In genomic region chr21:41582298-41582840, GRCh38 we compare ENCODE assay signal across 27 cellular contexts.
DNase-seq lines count a peak whose midpoint lies in the region; FAIRE-seq and TF ChIP-seq lines count a peak whose summit lies in the region.
"Had no signal": no experiment of that assay in that cellular context is flagged by ENCODE, and none has a peak within 500 bp of the region (broad histone marks: within the 10 kb centered on the region; RNA-seq: fewer than 3 reads in every experiment).

No MANE protein-coding gene starts in this region.

- H3K36me3 ChIP-seq in esophagus squamous epithelium: no peaks in the 10 kb centered on the region
- H3K36me3 ChIP-seq: neural progenitor cell, right atrium auricular region had no signal

- no peaks in the 10 kb centered on the region for H3K27me3 ChIP-seq in esophagus squamous epithelium
- H3K27me3 ChIP-seq: neural progenitor cell, right atrium auricular region had no signal

- no peak for FAIRE-seq in RCC 7860 (lab: Jason Lieb, UNC)
- FAIRE-seq: endothelial cell of umbilical vein, GM12892 had no signal

- WGBS in esophagus squamous epithelium, 2 donors: 82 to 86% methylated on average over 6 to 7 of the region's 7 CpGs

- TF ChIP-seq POLR2A in esophagus squamous epithelium (IDR thresholded peaks at IDR 0.05): no peak

- no peak overlapping the region for H3K4me3 ChIP-seq in esophagus squamous epithelium
- H3K4me3 ChIP-seq: neural progenitor cell, right atrium auricular region, SK-N-MC, smooth muscle cell had no signal

- no peak for TF ChIP-seq CTCF in esophagus squamous epithelium (IDR thresholded peaks at IDR 0.05)

- DNase-seq in activated CD8-positive, alpha-beta memory T cell treated with anti-CD3 and anti-CD28 coated beads for 24 hours: peak; percentile 32
- DNase-seq in activated CD8-positive, alpha-beta memory T cell treated with anti-CD3 and anti-CD28 coated beads, Interleukin-2, amount 50 U/mL, for 4 hours: no peak
- DNase-seq in esophagus squamous epithelium (lab: John Stamatoyannopoulos, UW) (no peak), posterior vena cava (ENCODE audit: low spot score) (peak; percentile 31), T-helper 2 cell (no peak), medulla oblongata (ENCODE audit: extremely low spot score) (no peak), NCI-H1694 treated with DMSO at 0.1 percent for 48 hours (lab: John Stamatoyannopoulos, UW) (no peak), RCC 7860 (ENCODE audit: low spot score) (no peak)
- DNase-seq: 8988T; activated CD4-positive, alpha-beta T cell treated with anti-CD3 and anti-CD28 coated beads, Interleukin-2, amount 50 U/mL, for 48 hours; activated CD4-positive, CD25-positive, alpha-beta regulatory T cell; amygdala; C1 segment of cervical spinal cord; COR-L47; hippocampal formation; left cardiac atrium; mesenchymal stem cell; NCI-H748 treated with DMSO at 0.1 percent for 48 hours; stimulated activated naive CD4-positive, alpha-beta T cell treated with Interleukin-2 at 50 U/mL for 16 hours; T-helper 1 cell had no signal

- peak overlapping the region in 3 of 4 donors; percentile 60 to 70 (median 68) for H3K27ac ChIP-seq in esophagus squamous epithelium
- H3K27ac ChIP-seq: neural progenitor cell, parathyroid adenoma, right atrium auricular region, SK-N-MC had no signal

- H3K4me1 ChIP-seq in esophagus squamous epithelium: peaks cover 0 to 42% (median 16%) of the 10 kb centered on the region in 3 donors
- H3K4me1 ChIP-seq: parathyroid adenoma, right atrium auricular region had no signal

- H3K9me3 ChIP-seq in esophagus squamous epithelium: peaks cover 0 to 9% (median 0%) of the 10 kb centered on the region in 3 donors

- intact Hi-C loops in esophagus squamous epithelium (cut with DNase I): no loop called here
- intact Hi-C loops in posterior vena cava (cut with DNase I): no loop called here

Comparison
In these comparisons a context has a peak if more than half of its experiments do, and no peak if none do; other contexts are left out.
1. DNase-seq: peak in activated CD8-positive, alpha-beta memory T cell treated with anti-CD3 and anti-CD28 coated beads for 24 hours (single experiment) and posterior vena cava (single experiment); none in activated CD8-positive, alpha-beta memory T cell treated with anti-CD3 and anti-CD28 coated beads, Interleukin-2, amount 50 U/mL, for 4 hours (single experiment), esophagus squamous epithelium (single experiment), T-helper 2 cell (0 of 5), medulla oblongata (single experiment), NCI-H1694 treated with DMSO at 0.1 percent for 48 hours (single experiment) and RCC 7860 (single experiment).